2 cellular contexts compared by ENCODE assay signal in genomic region chr7:24477376-24477775, GRCh38.
TF ChIP-seq lines count a peak whose summit lies in the region.

No MANE protein-coding gene starts in this region.

TF ChIP-seq in GM23338, 12 proteins besides CTCF, POLR2A, EP300 and RAD21 (continued from another document):
- TF ChIP-seq REST (IDR thresholded peaks at IDR 0.05; ENCODE audit: unreplicated experiment) = no peak
- no peak for TF ChIP-seq NANOG (IDR thresholded peaks at IDR 0.05; ENCODE audit: borderline replicate concordance)
- TF ChIP-seq ZNF462 (CRISPR knock-in tag; IDR thresholded peaks at IDR 0.05) = no peak
- no peak for TF ChIP-seq STAT1 (IDR thresholded peaks at IDR 0.05; ENCODE audit: unreplicated experiment)
- TF ChIP-seq ZNF331 (CRISPR knock-in tag; IDR thresholded peaks at IDR 0.05; ENCODE audit: low read depth) = no peak
- TF ChIP-seq ETS1 (IDR thresholded peaks at IDR 0.05) = no peak
- TF ChIP-seq EZH2 (IDR thresholded peaks at IDR 0.05; ENCODE audit: low read depth, unreplicated experiment) = no peak
- TF ChIP-seq EZH2phosphoT487 (IDR thresholded peaks at IDR 0.05; ENCODE audit: unreplicated experiment) = no peak
- no peak for TF ChIP-seq POLR2AphosphoS5 (IDR thresholded peaks at IDR 0.05; ENCODE audit: low read depth)

TF ChIP-seq in WTC11, 78 proteins besides CTCF, POLR2A, EP300 and RAD21 (continued from another document):
- TF ChIP-seq ATF6 (CRISPR knock-in tag; IDR thresholded peaks at IDR 0.05) (no peak), TP53 (CRISPR knock-in tag; IDR thresholded peaks at IDR 0.05) (no peak), JAZF1 (CRISPR knock-in tag; IDR thresholded peaks at IDR 0.05) (no peak)
